Comparison of ENCODE assay signal across 1 cellular context in the genomic region with DNA sequence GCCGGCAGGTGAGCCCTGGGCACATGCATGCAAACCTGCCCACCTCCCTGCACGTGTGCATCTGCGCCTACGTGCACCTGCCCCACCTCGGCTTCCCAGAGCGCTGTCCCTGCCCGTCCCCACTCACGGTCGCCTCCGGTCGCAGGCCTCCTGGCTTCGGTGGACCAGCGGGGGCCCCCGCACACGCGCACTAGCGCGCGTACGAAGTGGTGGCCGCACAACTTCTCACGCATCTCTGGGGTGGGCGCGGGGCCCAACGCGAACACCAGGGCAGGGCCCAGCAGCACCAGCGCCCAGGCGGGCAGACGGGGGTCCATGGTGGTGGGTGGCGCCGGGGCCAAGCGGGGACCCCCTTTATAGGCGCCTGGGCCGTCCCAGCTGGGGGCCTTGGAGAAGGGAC.
A peak's percentile ranks its signal among the peaks of the same experiment; 100 is the strongest.
TF ChIP-seq lines count a peak whose summit lies in the region.

Gene INSL3 (minus strand): TSS at position 330 of the 400 bp plus-strand sequence. CDS start 13 bp downstream, at position 317.

TF ChIP-seq in K562, 482 proteins besides CTCF, POLR2A, EP300 and RAD21 (continued from another document):
- TF ChIP-seq, protein P1, sequence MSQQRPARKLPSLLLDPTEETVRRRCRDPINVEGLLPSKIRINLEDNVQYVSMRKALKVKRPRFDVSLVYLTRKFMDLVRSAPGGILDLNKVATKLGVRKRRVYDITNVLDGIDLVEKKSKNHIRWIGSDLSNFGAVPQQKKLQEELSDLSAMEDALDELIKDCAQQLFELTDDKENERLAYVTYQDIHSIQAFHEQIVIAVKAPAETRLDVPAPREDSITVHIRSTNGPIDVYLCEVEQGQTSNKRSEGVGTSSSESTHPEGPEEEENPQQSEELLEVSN (IDR thresholded peaks at IDR 0.05; ENCODE audit: borderline replicate concordance in 1 of 2, extremely low read depth in 1 of 2, insufficient read depth in 1 of 2, insufficient read length in 1 of 2, low read depth in 1 of 2, low read length in 1 of 2, poor library complexity in 1 of 2, severe bottlenecking in 1 of 2) = no peak
- TF ChIP-seq, protein P2, sequence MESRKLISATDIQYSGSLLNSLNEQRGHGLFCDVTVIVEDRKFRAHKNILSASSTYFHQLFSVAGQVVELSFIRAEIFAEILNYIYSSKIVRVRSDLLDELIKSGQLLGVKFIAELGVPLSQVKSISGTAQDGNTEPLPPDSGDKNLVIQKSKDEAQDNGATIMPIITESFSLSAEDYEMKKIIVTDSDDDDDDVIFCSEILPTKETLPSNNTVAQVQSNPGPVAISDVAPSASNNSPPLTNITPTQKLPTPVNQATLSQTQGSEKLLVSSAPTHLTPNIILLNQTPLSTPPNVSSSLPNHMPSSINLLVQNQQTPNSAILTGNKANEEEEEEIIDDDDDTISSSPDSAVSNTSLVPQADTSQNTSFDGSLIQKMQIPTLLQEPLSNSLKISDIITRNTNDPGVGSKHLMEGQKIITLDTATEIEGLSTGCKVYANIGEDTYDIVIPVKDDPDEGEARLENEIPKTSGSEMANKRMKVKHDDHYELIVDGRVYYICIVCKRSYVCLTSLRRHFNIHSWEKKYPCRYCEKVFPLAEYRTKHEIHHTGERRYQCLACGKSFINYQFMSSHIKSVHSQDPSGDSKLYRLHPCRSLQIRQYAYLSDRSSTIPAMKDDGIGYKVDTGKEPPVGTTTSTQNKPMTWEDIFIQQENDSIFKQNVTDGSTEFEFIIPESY (CRISPR knock-in tag; IDR thresholded peaks at IDR 0.05) = peak; percentile 53; the same call in 1 of the 2 replicates
- TF ChIP-seq CXXC5 (CRISPR knock-in tag; IDR thresholded peaks at IDR 0.05) (no peak), ZNF133 (CRISPR knock-in tag; IDR thresholded peaks at IDR 0.05) (no peak), DMBX1 (CRISPR knock-in tag; IDR thresholded peaks at IDR 0.05; ENCODE audit: borderline replicate concordance) (no peak)
